ENCODE assay signal across 11 cellular contexts in the genomic region with DNA sequence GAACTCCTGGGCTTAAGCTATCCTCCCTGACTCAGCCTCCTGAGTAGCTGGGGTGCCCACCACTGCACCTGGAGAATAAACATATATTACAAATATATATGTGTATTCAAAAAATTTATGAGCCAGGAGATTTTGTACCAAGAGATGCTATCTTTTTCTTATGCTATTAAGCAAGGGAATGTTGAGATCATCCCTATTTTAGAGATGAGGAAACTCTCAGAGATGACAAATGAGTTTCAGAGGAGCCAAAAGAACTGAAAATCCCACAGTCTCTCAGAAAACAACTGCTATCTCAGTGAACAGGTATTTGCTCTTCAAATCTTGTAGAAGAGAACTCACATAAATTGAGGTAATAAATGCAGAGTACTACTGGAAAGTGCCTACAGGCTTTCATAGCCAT. TPM values are rescaled to one million over a fixed set of nuclear protein-coding genes. Genes with fewer than 3 reads are reported as not detected.
DNase-seq lines count a peak whose midpoint lies in the region; ATAC-seq and TF ChIP-seq lines count a peak whose summit lies in the region.
"Had no signal": no experiment of that assay in that cellular context is flagged by ENCODE, and none has a peak within 500 bp of the region (broad histone marks: within the 10 kb centered on the region; RNA-seq: fewer than 3 reads in every experiment).

No MANE protein-coding gene starts in this region.

- in situ Hi-C loops in Panc1 (cut with HindIII; ENCODE audit: low pct_unique_long_range_greater_than_20kb, low sequenced_read_pairs): no loop called here

- no peak for TF ChIP-seq EP300 in esophagus muscularis mucosa (IDR thresholded peaks at IDR 0.05)

- POLR2A ChIA-PET in Panc1 (lab: Charles Lee): no interaction called here

- H3K27me3 ChIP-seq in Panc1 (ENCODE audit: control insufficient read depth, insufficient read depth, low read length) (no peaks in the 10 kb centered on the region), esophagus muscularis mucosa (no peaks in the 10 kb centered on the region), mucosa of rectum (ENCODE audit: control insufficient read depth in 2 of 2, insufficient read depth in 2 of 2, low read length in 2 of 2) (no peaks in the 10 kb centered on the region), tibial artery (no peaks in the 10 kb centered on the region)

- H3K9me3 ChIP-seq in Panc1 (ENCODE audit: control insufficient read depth, insufficient read depth, low read depth, low read length) (peaks cover 22% of the 10 kb centered on the region; the same call in 1 of the 2 replicates), esophagus muscularis mucosa (no peaks in the 10 kb centered on the region), mucosa of rectum (ENCODE audit: control insufficient read depth in 2 of 2, low read length in 2 of 2) (no peaks in the 10 kb centered on the region), tibial artery (no peaks in the 10 kb centered on the region)

- CTCF ChIA-PET in Panc1 (lab: Charles Lee): no interaction called here

- H3K9ac ChIP-seq in mucosa of rectum (ENCODE audit: low read depth in 1 of 2, low read length in 2 of 2): peak overlapping the region in 1 of 2 donors; percentile 9

- DNase-seq in Panc1 (ENCODE audit: low read depth, low spot score) (no peak), esophagus muscularis mucosa (ENCODE audit: extremely low spot score) (no peak), tibial artery (no peak), anterior cingulate cortex (lab: John Stamatoyannopoulos, UW) (no peak), NCI-H1694 (lab: John Stamatoyannopoulos, UW) (no peak)
- DNase-seq in activated CD4-positive, alpha-beta T cell treated with anti-CD3 and anti-CD28 coated beads for 48 hours: no peak
- DNase-seq: activated CD4-positive, alpha-beta T cell treated with anti-CD3 and anti-CD28 coated beads for 4 hours; Karpas-422; SIG-M5 had no signal

- H3K4me1 ChIP-seq in Panc1 (ENCODE audit: control insufficient read depth, insufficient read depth, low read length): peaks cover 7% of the 10 kb centered on the region
- peaks cover 5 to 16% (median 6%) of the 10 kb centered on the region in 4 donors for H3K4me1 ChIP-seq in esophagus muscularis mucosa
- no peaks in the 10 kb centered on the region for H3K4me1 ChIP-seq in mucosa of rectum (ENCODE audit: control insufficient read depth in 2 of 2, insufficient read depth in 2 of 2, low read length in 2 of 2)
- H3K4me1 ChIP-seq in tibial artery: peaks cover 0 to 4% (median 0%) of the 10 kb centered on the region in 4 donors

- H3K4me3 ChIP-seq in Panc1 (ENCODE audit: low read depth in 2 of 2, low read length in 2 of 2) (no peak overlapping the region), esophagus muscularis mucosa (peak overlapping the region in 3 of 4 donors; percentile 8 to 21 (median 13)), mucosa of rectum (ENCODE audit: low read length in 2 of 2) (no peak overlapping the region), tibial artery (no peak overlapping the region)

- TF ChIP-seq CTCF in Panc1 (IDR thresholded peaks at IDR 0.05): no peak
- TF ChIP-seq CTCF in esophagus muscularis mucosa (IDR thresholded peaks at IDR 0.05): no peak
- TF ChIP-seq CTCF in tibial artery (IDR thresholded peaks at IDR 0.05): no peak

- intact Hi-C loops in Panc1 (cut with micrococcal nuclease; ENCODE audit: unreplicated experiment): no loop called here
- intact Hi-C loops in esophagus muscularis mucosa (cut with DNase I): no loop called here
- intact Hi-C loops in tibial artery (cut with DNase I; ENCODE audit: low total_unique reads): loop anchor here (5.0 kb wide), 1 partner anchor 286 kb away; no protein-coding TSS in a partner anchor

- TF ChIP-seq POLR2A in esophagus muscularis mucosa (IDR thresholded peaks at IDR 0.05; ENCODE audit: low read depth): no peak

- ATAC-seq in Panc1 (no peak), GM18502 (IDR thresholded peaks at IDR 0.05; ENCODE audit: poor library complexity, unreplicated experiment) (no peak)

- H3K27ac ChIP-seq in Panc1 (ENCODE audit: low read length) (peak overlapping the region; percentile 81), esophagus muscularis mucosa (replicated peaks in 1 of 4) (peak overlapping the region; percentile 70 to 83 (median 76)), mucosa of rectum (ENCODE audit: low read depth in 2 of 2, low read length in 2 of 2) (peak overlapping the region; percentile 20 to 64), tibial artery (peak overlapping the region; percentile 47 to 53)

- peaks cover 28% of the 10 kb centered on the region for H3K36me3 ChIP-seq in Panc1 (ENCODE audit: control insufficient read depth, insufficient read depth, low read length)
- H3K36me3 ChIP-seq in esophagus muscularis mucosa: peaks cover 0 to 30% (median 23%) of the 10 kb centered on the region in 4 donors
- peaks cover 3 to 4% of the 10 kb centered on the region in 2 donors for H3K36me3 ChIP-seq in mucosa of rectum (ENCODE audit: control insufficient read depth in 2 of 2, insufficient read depth in 2 of 2, low read length in 2 of 2)
- H3K36me3 ChIP-seq in tibial artery: peaks cover 11 to 24% (median 18%) of the 10 kb centered on the region in 3 donors

- BruUV-seq in Panc1 (replicated peaks; lab: Mats Ljungman, UMichigan): no TSS peak

RNA-seq across cellular contexts. Expression of a gene that starts 29.6 kb away (rescaled TPM):
- total RNA-seq in Panc1 (2021; ENCODE audit: unreplicated experiment): 110 TPM
- polyA plus RNA-seq in Panc1 (2012; ENCODE audit: insufficient read length): 77.2 TPM
- 100 to 1,000 TPM; 106 to 157 (median 143) TPM for total RNA-seq in esophagus muscularis mucosa

RNA-seq across cellular contexts. Expression of a gene that starts 29.9 kb away (rescaled TPM):
- 114 TPM for total RNA-seq in Panc1 (2021; ENCODE audit: unreplicated experiment)
- 72.9 TPM for polyA plus RNA-seq in Panc1 (2012; ENCODE audit: insufficient read length)
- 10 to 100 TPM; 23.5 to 37.8 (median 29.8) TPM for total RNA-seq in esophagus muscularis mucosa

Comparison
In these comparisons a context has a peak if more than half of its experiments do, and no peak if none do; other contexts are left out.
1. H3K4me3 ChIP-seq: peak in esophagus muscularis mucosa (3 of 4); none in Panc1 (0 of 2), mucosa of rectum (0 of 2) and tibial artery (0 of 2).
2. Peak in every context shown above with its lines, with median percentiles within 50 percentile points of each other: H3K27ac ChIP-seq.